Comparison of ENCODE assay signal across 1 cellular context in genomic region chr1:76381450-76382108, GRCh38.
TF ChIP-seq lines count a peak whose summit lies in the region.

No MANE protein-coding gene starts in this region.

TF ChIP-seq in IMR-90, 13 proteins besides CTCF, POLR2A, EP300 and RAD21 (continued from another document):
- TF ChIP-seq RFX5 (IDR thresholded peaks at IDR 0.05; ENCODE audit: low read depth, low read length) = no peak
TF ChIP-seq in IMR-90: peak in this region for 0.
